Comparison of ENCODE assay signal across 8 cellular contexts in the genomic region with DNA sequence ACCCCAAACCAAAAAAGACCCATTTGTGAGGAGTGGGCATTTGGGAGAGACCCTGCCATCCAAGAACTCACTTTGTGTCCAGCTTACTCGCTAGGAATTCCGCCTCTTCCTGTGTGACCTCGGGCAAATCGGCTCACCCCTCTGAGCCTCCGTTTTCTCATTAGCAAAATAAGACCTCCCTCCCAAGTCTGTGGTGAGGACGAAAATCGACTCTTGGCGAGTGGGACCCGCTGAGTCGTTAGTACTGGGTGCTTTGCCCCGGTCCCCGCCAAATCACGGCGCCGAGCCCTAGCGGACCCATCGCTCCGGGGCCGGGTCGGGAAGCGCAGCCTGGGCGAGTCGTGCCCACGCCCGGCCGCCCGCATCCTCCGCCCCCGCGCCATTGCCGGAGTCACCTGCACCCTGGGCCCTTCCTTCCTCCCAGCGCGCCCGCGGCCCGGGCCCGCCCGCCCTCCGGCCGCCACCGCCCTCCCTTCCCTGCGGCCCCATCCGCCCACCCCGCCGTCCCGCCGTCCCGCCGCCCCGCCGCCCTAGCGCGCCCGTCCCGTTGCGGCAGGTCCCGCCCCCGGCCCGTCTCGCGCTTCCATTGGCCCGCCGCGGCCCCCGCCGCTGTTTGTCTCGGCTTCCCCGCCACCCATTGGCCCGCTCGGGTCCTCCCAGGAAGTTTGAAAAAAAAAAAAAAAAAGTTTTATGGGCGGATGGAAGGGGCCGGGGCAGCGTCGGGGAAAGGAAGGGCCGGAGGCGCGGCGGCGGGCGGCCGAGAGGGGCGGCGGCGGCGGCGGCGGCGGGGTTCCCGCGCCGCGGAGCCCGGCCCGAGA. TPM values are rescaled to one million over a fixed set of nuclear protein-coding genes. Genes with fewer than 3 reads are reported as not detected.
DNase-seq lines count a peak whose midpoint lies in the region; ATAC-seq and TF ChIP-seq lines count a peak whose summit lies in the region.

No MANE protein-coding gene starts in this region.

- H3K36me3 ChIP-seq in spleen = peaks cover 0 to under 1% (median 0%) of the 10 kb centered on the region in 6 donors

- peak in 1 of 11 experiments; percentile 10 for TF ChIP-seq CTCF in spleen (IDR thresholded peaks at IDR 0.05 in 8 of 11, conservative IDR thresholded peaks at IDR 0.05 in 3 of 11)

- ATAC-seq in GM18502 (IDR thresholded peaks at IDR 0.05; ENCODE audit: poor library complexity, unreplicated experiment) (peak; percentile 67), HG02943 (IDR thresholded peaks at IDR 0.05; ENCODE audit: low read depth, unreplicated experiment) (peak; percentile 54), GM18519 (IDR thresholded peaks at IDR 0.05; ENCODE audit: low FRiP score, unreplicated experiment) (no peak)
- peak; percentile 93 to 95 for ATAC-seq in activated CD4-positive, CD25-positive, alpha-beta regulatory T cell treated with anti-CD3 and anti-CD28 coated beads, Interleukin-2, amount 50 U/mL, for 24 hours

- H3K9me3 ChIP-seq in spleen = no peaks in the 10 kb centered on the region

- H3K4me1 ChIP-seq in spleen = peaks cover 26 to 80% (median 60%) of the 10 kb centered on the region in 6 donors

- DNase-seq in NCI-H2227 (lab: John Stamatoyannopoulos, UW; ENCODE audit: unreplicated experiment) = peak; percentile 86
- peak in 59 of 61 donors; percentile 38 to 90 (median 75) for DNase-seq in caudate nucleus (lab: John Stamatoyannopoulos, UW)
- peak; percentile 93 for DNase-seq in islet precursor cell
- DNase-seq in spleen = peak; percentile 95

- H3K27ac ChIP-seq in caudate nucleus (ENCODE audit: low read depth, low read length) = peak overlapping the region; percentile 67
- peak overlapping the region; percentile 83 to 98 (median 94) for H3K27ac ChIP-seq in spleen

- TF ChIP-seq POLR2A in spleen (IDR thresholded peaks at IDR 0.05) = no peak

- 0 to 1% (median 1%) methylated on average over 40 to 93 of the region's 94 CpGs for WGBS in spleen, 5 donors

- peak overlapping the region; percentile 79 to 93 (median 82) for H3K4me3 ChIP-seq in spleen

- intact Hi-C loops in spleen (cut with DNase I; ENCODE audit: low total_unique reads) = no loop called here

- no peaks in the 10 kb centered on the region for H3K27me3 ChIP-seq in spleen (replicated peaks in 1 of 7)

RNA-seq across cellular contexts. Expression of a gene that starts 48.9 kb away (rescaled TPM):
- 100 to 1,000 TPM in 5 of 7 donors, 10 to 100 TPM in 2; 69.9 to 151 (median 106) TPM for total RNA-seq in spleen
- polyA plus RNA-seq in spleen = 10 to 100 TPM; 24.6 to 62.0 (median 34.2) TPM

RNA-seq across cellular contexts. Expression of a gene that starts 59.6 kb away (rescaled TPM):
- total RNA-seq in spleen = 10 to 100 TPM; 24.0 to 55.3 (median 30.2) TPM
- polyA plus RNA-seq in spleen = 10 to 100 TPM; 28.5 to 33.9 (median 31.1) TPM
